1 cellular context compared by ENCODE assay signal in genomic region chr2:190881480-190882326, GRCh38.
A peak's percentile ranks its signal among the peaks of the same experiment; 100 is the strongest.
TF ChIP-seq lines count a peak whose summit lies in the region.

No MANE protein-coding gene starts in this region.

TF ChIP-seq in K562, 482 proteins besides CTCF, POLR2A, EP300 and RAD21 (continued from another document and continues in another):
- TF ChIP-seq CHD7 (IDR thresholded peaks at IDR 0.05; ENCODE audit: low read depth, low read length) (no peak), ZNF431 (CRISPR knock-in tag; IDR thresholded peaks at IDR 0.05) (0 out of 2 replicates have a peak, but pooled peaks have one; percentile 7), IRF9 (tag; IDR thresholded peaks at IDR 0.05) (no peak), PHB (CRISPR knock-in tag; IDR thresholded peaks at IDR 0.05) (no peak), FOXJ3 (CRISPR knock-in tag; IDR thresholded peaks at IDR 0.05) (no peak), CLOCK (CRISPR knock-in tag; IDR thresholded peaks at IDR 0.05; ENCODE audit: borderline replicate concordance) (peak; percentile 89; the same call in 1 of the 2 replicates), ZNF398 (CRISPR knock-in tag; IDR thresholded peaks at IDR 0.05) (no peak), FOXA3 (CRISPR knock-in tag; conservative IDR thresholded peaks at IDR 0.05 in 1 of 2, IDR thresholded peaks at IDR 0.05 in 1 of 2) (no peak), L3MBTL2 (IDR thresholded peaks at IDR 0.05) (no peak), CBX8 (IDR thresholded peaks at IDR 0.05; ENCODE audit: borderline replicate concordance, extremely low read depth, low read depth, low read length, poor library complexity, severe bottlenecking) (no peak), BCOR (IDR thresholded peaks at IDR 0.05) (peak; percentile 42; the same call in 1 of the 2 replicates), NR1H2 (CRISPR knock-in tag; IDR thresholded peaks at IDR 0.05) (no peak), ZBTB1 (CRISPR knock-in tag; IDR thresholded peaks at IDR 0.05; ENCODE audit: borderline replicate concordance, low read depth) (no peak), POLR2G (IDR thresholded peaks at IDR 0.05; ENCODE audit: low read depth, low read length) (peak; percentile 77), ZNF282 (CRISPR knock-in tag; IDR thresholded peaks at IDR 0.05) (no peak), TAF9B (IDR thresholded peaks at IDR 0.05; ENCODE audit: partially characterized antibody) (peak; percentile 71), POLR2H (tag; IDR thresholded peaks at IDR 0.05; ENCODE audit: low read depth) (peak; percentile 37; the same call in 1 of the 2 replicates), FOXK2 (conservative IDR thresholded peaks at IDR 0.05 in 1 of 2, IDR thresholded peaks at IDR 0.05 in 1 of 2; ENCODE audit: low read depth in 2 of 2) (peak in 1 of 2 experiments; percentile 38; a peak in 1 of 4 replicates), NELFE (IDR thresholded peaks at IDR 0.05; ENCODE audit: insufficient read depth, insufficient read length) (no peak), USF2 (CRISPR knock-in tag; IDR thresholded peaks at IDR 0.05) (peak; percentile 70), MTA1 (IDR thresholded peaks at IDR 0.05; ENCODE audit: borderline replicate concordance) (no peak), RREB1 (CRISPR knock-in tag; IDR thresholded peaks at IDR 0.05) (no peak), TAF1 (IDR thresholded peaks at IDR 0.05; ENCODE audit: control insufficient read depth, extremely low read depth, insufficient read depth, low read length, severe bottlenecking) (peak; percentile 51), ZNF274 (IDR thresholded peaks at IDR 0.05; ENCODE audit: borderline replicate concordance, low read depth, low read length) (no peak), ZNF24 (IDR thresholded peaks at IDR 0.05) (no peak), KHSRP (IDR thresholded peaks at IDR 0.05) (no peak), TEAD1 (CRISPR knock-in tag; IDR thresholded peaks at IDR 0.05) (0 out of 4 replicates have a peak, but pooled peaks of 1 of the 2 experiments have one; percentile 31), TCF7L2 (IDR thresholded peaks at IDR 0.05; ENCODE audit: low read depth, low read length) (no peak), NCOA1 (IDR thresholded peaks at IDR 0.05; ENCODE audit: low read depth) (peak; percentile 80), ZNF133 (CRISPR knock-in tag; IDR thresholded peaks at IDR 0.05) (no peak), TBL1XR1 (IDR thresholded peaks at IDR 0.05; ENCODE audit: low read length in 2 of 2) (no peak), MCM2 (IDR thresholded peaks at IDR 0.05; ENCODE audit: low read depth) (no peak), ELK3 (CRISPR knock-in tag; IDR thresholded peaks at IDR 0.05) (no peak), TFAM (CRISPR knock-in tag; conservative IDR thresholded peaks at IDR 0.05) (no peak)
